In genomic region chr20:63534831-63535651, GRCh38 we compare ENCODE assay signal across 10 cellular contexts. TPM values are rescaled to one million over a fixed set of nuclear protein-coding genes. Genes with fewer than 3 reads are reported as not detected.
A peak's percentile ranks its signal among the peaks of the same experiment; 100 is the strongest.
DNase-seq lines count a peak whose midpoint lies in the region; ATAC-seq and TF ChIP-seq lines count a peak whose summit lies in the region.
"Had no signal": no experiment of that assay in that cellular context is flagged by ENCODE, and none has a peak within 500 bp of the region (broad histone marks: within the 10 kb centered on the region; RNA-seq: fewer than 3 reads in every experiment).

No MANE protein-coding gene starts in this region.

- no peaks in the 10 kb centered on the region for H3K27me3 Mint-ChIP-seq in Calu3 (ENCODE audit: unreplicated experiment)

- H3K9ac ChIP-seq in liver (ENCODE audit: low read depth in 1 of 2, low read length in 2 of 2), result no peak overlapping the region

- H3K27ac ChIP-seq in liver (ENCODE audit: low read depth in 1 of 2, low read length in 2 of 2), result peak overlapping the region; percentile 62 to 68

- H3K4me1 Mint-ChIP-seq in Calu3 (ENCODE audit: low read depth, unreplicated experiment), result peaks cover 68% of the 10 kb centered on the region
- peaks cover 26% of the 10 kb centered on the region for H3K4me1 Mint-ChIP-seq in stimulated activated effector memory CD8-positive, alpha-beta T cell treated with anti-CD3 and anti-CD28 coated beads, Interleukin-12 subunit alpha, Interleukin-12 subunit beta, amount 100 ng/mL, for 72 hours

- peaks cover 81% of the 10 kb centered on the region for H3K36me3 Mint-ChIP-seq in Calu3 (ENCODE audit: insufficient read depth, unreplicated experiment)
- H3K36me3 Mint-ChIP-seq in stimulated activated effector memory CD8-positive, alpha-beta T cell treated with anti-CD3 and anti-CD28 coated beads, Interleukin-12 subunit alpha, Interleukin-12 subunit beta, amount 100 ng/mL, for 72 hours, result peaks cover 5% of the 10 kb centered on the region

- peak overlapping the region; percentile 66 for H3K4me3 Mint-ChIP-seq in Calu3 (ENCODE audit: low read depth, unreplicated experiment)
- no peak overlapping the region for H3K4me3 Mint-ChIP-seq in stimulated activated effector memory CD8-positive, alpha-beta T cell treated with anti-CD3 and anti-CD28 coated beads, Interleukin-12 subunit alpha, Interleukin-12 subunit beta, amount 100 ng/mL, for 72 hours
- H3K4me3 Mint-ChIP-seq: activated CD8-positive, alpha-beta T cell treated with anti-CD3 and anti-CD28 coated beads, Interleukin-2, amount 10 ng/mL, durations not matched to agents 7 days and 5 days had no signal

- peak overlapping the region; percentile 77 for H3K27ac Mint-ChIP-seq in Calu3 (ENCODE audit: unreplicated experiment)
- no peak overlapping the region for H3K27ac Mint-ChIP-seq in stimulated activated effector memory CD8-positive, alpha-beta T cell treated with anti-CD3 and anti-CD28 coated beads, Interleukin-12 subunit alpha, Interleukin-12 subunit beta, amount 100 ng/mL, for 72 hours
- H3K27ac Mint-ChIP-seq: activated CD8-positive, alpha-beta T cell treated with anti-CD3 and anti-CD28 coated beads, Interleukin-2, amount 10 ng/mL, durations not matched to agents 7 days and 5 days had no signal

- TF ChIP-seq CTCF in Calu3 (IDR thresholded peaks at IDR 0.05; ENCODE audit: unreplicated experiment) (no peak), liver (IDR thresholded peaks at IDR 0.05; ENCODE audit: low read depth, low read length, missing input control) (no peak)

- TF ChIP-seq RAD21 in liver (IDR thresholded peaks at IDR 0.05), result no peak

- no peak for ATAC-seq in stimulated activated effector memory CD8-positive, alpha-beta T cell treated with anti-CD3 and anti-CD28 coated beads, Interleukin-12 subunit alpha, Interleukin-12 subunit beta, amount 100 ng/mL, for 72 hours
- ATAC-seq: activated CD8-positive, alpha-beta T cell treated with anti-CD3 and anti-CD28 coated beads, Interleukin-2, amount 10 ng/mL, durations not matched to agents 7 days and 5 days had no signal

- H3K9me3 Mint-ChIP-seq in Calu3 (ENCODE audit: low read depth, unreplicated experiment), result no peaks in the 10 kb centered on the region
- H3K9me3 Mint-ChIP-seq in stimulated activated effector memory CD8-positive, alpha-beta T cell treated with anti-CD3 and anti-CD28 coated beads, Interleukin-12 subunit alpha, Interleukin-12 subunit beta, amount 100 ng/mL, for 72 hours, result no peaks in the 10 kb centered on the region

- DNase-seq in Calu3, result peak; percentile 51
- DNase-seq in SW480 (ENCODE audit: low spot score), result peak; percentile 91
- DNase-seq in stimulated activated effector memory CD8-positive, alpha-beta T cell treated with anti-CD3 and anti-CD28 coated beads, Interleukin-12 subunit alpha, Interleukin-12 subunit beta, amount 100 ng/mL, for 72 hours (ENCODE audit: low spot score in 2 of 2), result no peak
- no peak for DNase-seq in kidney tubule cell (ENCODE audit: low spot score)
- no peak for DNase-seq in DMS79 treated with DMSO at 0.1 percent for 48 hours (lab: John Stamatoyannopoulos, UW)
- DNase-seq: activated CD8-positive, alpha-beta T cell treated with anti-CD3 and anti-CD28 coated beads, Interleukin-2, amount 10 ng/mL, durations not matched to agents 7 days and 5 days; hypothalamus; SIG-M5 had no signal

- no peaks in the 10 kb centered on the region for H3K36me3 ChIP-seq in liver (ENCODE audit: control insufficient read depth in 4 of 4, insufficient read depth in 3 of 4, low read depth in 1 of 4, low read length in 3 of 4)

- H3K27me3 ChIP-seq in liver (ENCODE audit: control insufficient read depth in 4 of 4, insufficient read depth in 4 of 4, low read length in 3 of 4), result no peaks in the 10 kb centered on the region

- no TSS peak for BruUV-seq in Calu3 (replicated peaks; lab: Mats Ljungman, UMichigan)

- H3K4me3 ChIP-seq in liver (ENCODE audit: low read depth in 1 of 3, low read length in 3 of 3), result peak overlapping the region in 2 of 3 donors; percentile 0 to 20

- CTCF ChIA-PET in Calu3 (lab: Charles Lee), result interaction anchor here (0.7 to 1.5 kb wide), 5 partner anchors 8 to 226 kb away, joined by 3 to 9 read pairs (median 3); no protein-coding TSS in a partner anchor

- H3K9me3 ChIP-seq in liver (ENCODE audit: control insufficient read depth in 4 of 4, low read length in 3 of 4), result no peaks in the 10 kb centered on the region

- 30% methylated on average over 49 of the region's 49 CpGs for WGBS in liver

- peaks cover 10 to 28% (median 21%) of the 10 kb centered on the region in 4 donors for H3K4me1 ChIP-seq in liver (ENCODE audit: control insufficient read depth in 4 of 4, insufficient read depth in 4 of 4, low read length in 3 of 4)

- intact Hi-C loops in Calu3 (cut with micrococcal nuclease; ENCODE audit: unreplicated experiment), result loop anchor here (5.0 kb wide), 3 partner anchors 42 to 437 kb away; no protein-coding TSS in a partner anchor

TF ChIP-seq in liver, 16 proteins besides CTCF, POLR2A, EP300 and RAD21:
- TF ChIP-seq HNF4G (IDR thresholded peaks at IDR 0.05) (peak; percentile 58), NR2F2 (IDR thresholded peaks at IDR 0.05) (peak; percentile 40), FOXA2 (IDR thresholded peaks at IDR 0.05) (no peak), MAX (IDR thresholded peaks at IDR 0.05) (peak; percentile 60), HNF4A (conservative IDR thresholded peaks at IDR 0.05) (peak; percentile 82 to 92), GABPA (IDR thresholded peaks at IDR 0.05 in 1 of 2, conservative IDR thresholded peaks at IDR 0.05 in 1 of 2) (no peak), SP1 (IDR thresholded peaks at IDR 0.05) (peak; percentile 76), FOXA1 (IDR thresholded peaks at IDR 0.05) (no peak), ZBTB33 (IDR thresholded peaks at IDR 0.05) (no peak), ATF3 (IDR thresholded peaks at IDR 0.05) (no peak), TAF1 (conservative IDR thresholded peaks at IDR 0.05) (no peak), JUND (IDR thresholded peaks at IDR 0.05) (no peak), YY1 (IDR thresholded peaks at IDR 0.05) (peak; percentile 47), REST (IDR thresholded peaks at IDR 0.05) (peak; percentile 47), RXRA (IDR thresholded peaks at IDR 0.05) (peak; percentile 62 to 75), EGR1 (IDR thresholded peaks at IDR 0.05; ENCODE audit: low read depth in 2 of 2) (peak in 1 of 2 donors; percentile 37)

RNA-seq across cellular contexts. Expression of gene PTK6, which starts 2.1 kb away (rescaled TPM):
- total RNA-seq in Calu3 (2022) (15.9 and 22.5 TPM in 2 replicates), liver (1 to 10 TPM in 1 of 2 donors, under 1 TPM in 1; 0.05 to 1.2 TPM)
- polyA plus RNA-seq in liver, result under 1 TPM; 0.11 to 0.36 TPM
- total RNA-seq: Daoy had no signal

RNA-seq across cellular contexts. Expression of gene SRMS, which starts 12.5 kb away (rescaled TPM):
- total RNA-seq in Calu3 (2022), result not detected in 2 replicates
- total RNA-seq in liver, result not detected
- not detected for polyA plus RNA-seq in liver
- total RNA-seq: activated CD8-positive, alpha-beta T cell treated with anti-CD3 and anti-CD28 coated beads, Interleukin-2, amount 10 ng/mL, durations not matched to agents 7 days and 5 days; Daoy had no signal

RNA-seq across cellular contexts. Expression of gene PPDPF, which starts 14.5 kb away (rescaled TPM):
- 517 and 545 TPM in 2 replicates for total RNA-seq in Calu3 (2022)
- total RNA-seq in liver, result 10 to 100 TPM; 25.1 to 25.5 TPM
- 100 to 1,000 TPM in 1 of 2 donors, 1 to 10 TPM in 1; 8.3 to 196 TPM for polyA plus RNA-seq in liver

RNA-seq across cellular contexts. Expression of gene FNDC11, which starts 18.9 kb away (rescaled TPM):
- 0.24 TPM in 1 of 2 replicates, not detected in the other for total RNA-seq in Calu3 (2022)
- under 1 TPM in 1 of 2 donors, not detected in 1; under 0.01 TPM for total RNA-seq in liver
- polyA plus RNA-seq in liver, result under 1 TPM in 1 of 2 donors, not detected in 1; 0.01 TPM
- total RNA-seq: Daoy had no signal

RNA-seq across cellular contexts. Expression of gene EEF1A2, which starts 36.2 kb away (rescaled TPM):
- total RNA-seq in Calu3 (2022) (359 and 393 TPM in 2 replicates), liver (under 1 TPM in 1 of 2 donors, not detected in 1; 0.05 TPM)
- under 1 TPM in 1 of 2 donors, not detected in 1; 0.12 TPM for polyA plus RNA-seq in liver
- total RNA-seq: activated CD8-positive, alpha-beta T cell treated with anti-CD3 and anti-CD28 coated beads, Interleukin-2, amount 10 ng/mL, durations not matched to agents 7 days and 5 days had no signal

Comparison
In these comparisons a context has a peak if more than half of its experiments do, and no peak if none do; other contexts are left out.
1. DNase-seq: peak in Calu3 (single experiment) and SW480 (single experiment); none in stimulated activated effector memory CD8-positive, alpha-beta T cell treated with anti-CD3 and anti-CD28 coated beads, Interleukin-12 subunit alpha, Interleukin-12 subunit beta, amount 100 ng/mL, for 72 hours (0 of 2), kidney tubule cell (single experiment) and DMS79 treated with DMSO at 0.1 percent for 48 hours (single experiment).
2. RNA of gene PPDPF, which starts 14.5 kb away (total RNA-seq): 517 to 545 TPM in Calu3; 25.1 to 25.5 TPM in liver; every median in the first group is over 10 times any median in the second.